Comparison of ENCODE assay signal across 13 cellular contexts in the genomic region with DNA sequence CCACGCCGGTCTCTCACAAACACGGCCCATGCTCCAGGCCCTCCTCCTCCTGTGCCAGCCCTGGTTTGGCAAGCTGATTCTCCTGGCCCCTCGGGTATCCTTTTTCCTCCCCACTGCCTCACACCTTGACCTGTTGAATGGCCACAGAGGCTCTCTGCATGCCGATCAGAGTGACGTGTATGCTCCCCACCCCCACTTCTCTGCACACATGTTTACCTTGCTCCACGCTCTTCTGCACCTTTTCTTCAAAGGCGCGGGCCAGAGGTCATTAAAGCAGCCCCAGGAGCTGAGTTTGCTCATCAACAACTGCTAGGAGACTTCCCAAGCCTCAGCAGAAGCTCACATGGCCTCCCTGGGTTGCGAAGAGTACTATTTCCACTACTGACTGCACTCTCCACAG.
A peak's percentile ranks its signal among the peaks of the same experiment; 100 is the strongest.
DNase-seq lines count a peak whose midpoint lies in the region; ATAC-seq and TF ChIP-seq lines count a peak whose summit lies in the region.
"Had no signal": no experiment of that assay in that cellular context is flagged by ENCODE, and none has a peak within 500 bp of the region (broad histone marks: within the 10 kb centered on the region; RNA-seq: fewer than 3 reads in every experiment).

No MANE protein-coding gene starts in this region.

- CTCF ChIA-PET in activated CD4-positive, alpha-beta T cell treated with anti-CD3 and anti-CD28 coated beads, Interleukin-2, amount 10 ng/mL, durations not matched to agents 7 days and 5 days (lab: Charles Lee), result interaction anchor here (1.1 to 1.7 kb wide), 3 partner anchors 15 to 29 kb away, joined by 4 to 5 read pairs (median 4); no protein-coding TSS in a partner anchor

- peak overlapping the region; percentile 74 for H3K27ac Mint-ChIP-seq in activated CD4-positive, alpha-beta T cell treated with anti-CD3 and anti-CD28 coated beads, Interleukin-2, amount 10 ng/mL, durations not matched to agents 7 days and 5 days
- H3K27ac Mint-ChIP-seq in activated T-helper 2 cell treated with anti-CD3 and anti-CD28 coated beads, Interferon-gamma antibody, Interleukin-2, Interleukin-4, amounts not matched to agents 10 μg/mL and 5 μg/mL and 100 μg/mL, durations not matched to agents 14 hours and 24 hours and 36 hours, result peak overlapping the region; percentile 67
- H3K27ac Mint-ChIP-seq in stimulated activated naive B cell treated with anti-CD40 and anti-IgM and Interleukin-4, amounts not matched to agents 10 μg/mL and 1 μg/mL and 100 μg/mL, for 72 hours, result peak overlapping the region; percentile 96

- H3K4me3 ChIP-seq in prostate gland, result no peak overlapping the region
- H3K4me3 ChIP-seq: right lobe of liver had no signal

- H3K36me3 ChIP-seq in prostate gland, result no peaks in the 10 kb centered on the region
- H3K36me3 ChIP-seq: right lobe of liver had no signal

- intact Hi-C loops in activated T-helper 2 cell treated with anti-CD3 and anti-CD28 coated beads, Interferon-gamma antibody, Interleukin-2, Interleukin-4, amounts not matched to agents 10 μg/mL and 5 μg/mL and 100 μg/mL, durations not matched to agents 14 hours and 24 hours and 36 hours (cut with micrococcal nuclease), result no loop called here
- intact Hi-C loops in prostate gland (cut with DNase I), result no loop called here

- POLR2A ChIA-PET in activated CD4-positive, alpha-beta T cell treated with anti-CD3 and anti-CD28 coated beads, Interleukin-2, amount 10 ng/mL, durations not matched to agents 7 days and 5 days (lab: Charles Lee), result no interaction called here

- no peaks in the 10 kb centered on the region for H3K9me3 ChIP-seq in prostate gland
- H3K9me3 ChIP-seq: right lobe of liver had no signal

- H3K27me3 ChIP-seq in prostate gland (replicated peaks; ENCODE audit: insufficient read depth), result no peaks in the 10 kb centered on the region
- H3K27me3 ChIP-seq: right lobe of liver had no signal

- H3K9me3 Mint-ChIP-seq in activated CD4-positive, alpha-beta T cell treated with anti-CD3 and anti-CD28 coated beads, Interleukin-2, amount 10 ng/mL, durations not matched to agents 7 days and 5 days, result no peaks in the 10 kb centered on the region
- no peaks in the 10 kb centered on the region for H3K9me3 Mint-ChIP-seq in activated T-helper 2 cell treated with anti-CD3 and anti-CD28 coated beads, Interferon-gamma antibody, Interleukin-2, Interleukin-4, amounts not matched to agents 10 μg/mL and 5 μg/mL and 100 μg/mL, durations not matched to agents 14 hours and 24 hours and 36 hours
- no peaks in the 10 kb centered on the region for H3K9me3 Mint-ChIP-seq in stimulated activated naive B cell treated with anti-CD40 and anti-IgM and Interleukin-4, amounts not matched to agents 10 μg/mL and 1 μg/mL and 100 μg/mL, for 72 hours

- H3K4me3 Mint-ChIP-seq in activated CD4-positive, alpha-beta T cell treated with anti-CD3 and anti-CD28 coated beads, Interleukin-2, amount 10 ng/mL, durations not matched to agents 7 days and 5 days, result no peak overlapping the region
- no peak overlapping the region for H3K4me3 Mint-ChIP-seq in activated T-helper 2 cell treated with anti-CD3 and anti-CD28 coated beads, Interferon-gamma antibody, Interleukin-2, Interleukin-4, amounts not matched to agents 10 μg/mL and 5 μg/mL and 100 μg/mL, durations not matched to agents 14 hours and 24 hours and 36 hours (ENCODE audit: low read depth)
- peak overlapping the region; percentile 66 to 76 for H3K4me3 Mint-ChIP-seq in stimulated activated naive B cell treated with anti-CD40 and anti-IgM and Interleukin-4, amounts not matched to agents 10 μg/mL and 1 μg/mL and 100 μg/mL, for 72 hours

- ATAC-seq in HG03045 (IDR thresholded peaks at IDR 0.05; ENCODE audit: unreplicated experiment) (peak; percentile 11), GM21717 (IDR thresholded peaks at IDR 0.05; ENCODE audit: unreplicated experiment) (no peak)
- ATAC-seq in stimulated activated naive B cell treated with anti-CD40 and anti-IgM and Interleukin-4, amounts not matched to agents 10 μg/mL and 1 μg/mL and 100 μg/mL, for 72 hours (replicated peaks), result peak in 1 of 2 donors; percentile 8
- ATAC-seq: Right ventricle myocardium inferior had no signal

- no peaks in the 10 kb centered on the region for H3K27me3 Mint-ChIP-seq in activated CD4-positive, alpha-beta T cell treated with anti-CD3 and anti-CD28 coated beads, Interleukin-2, amount 10 ng/mL, durations not matched to agents 7 days and 5 days
- H3K27me3 Mint-ChIP-seq in activated T-helper 2 cell treated with anti-CD3 and anti-CD28 coated beads, Interferon-gamma antibody, Interleukin-2, Interleukin-4, amounts not matched to agents 10 μg/mL and 5 μg/mL and 100 μg/mL, durations not matched to agents 14 hours and 24 hours and 36 hours (ENCODE audit: low read depth), result no peaks in the 10 kb centered on the region
- H3K27me3 Mint-ChIP-seq in stimulated activated naive B cell treated with anti-CD40 and anti-IgM and Interleukin-4, amounts not matched to agents 10 μg/mL and 1 μg/mL and 100 μg/mL, for 72 hours, result no peaks in the 10 kb centered on the region

- no peak for TF ChIP-seq CTCF in prostate gland (IDR thresholded peaks at IDR 0.05)

- no peak overlapping the region for H3K27ac ChIP-seq in prostate gland

- H3K4me1 Mint-ChIP-seq in activated CD4-positive, alpha-beta T cell treated with anti-CD3 and anti-CD28 coated beads, Interleukin-2, amount 10 ng/mL, durations not matched to agents 7 days and 5 days, result peaks cover 40% of the 10 kb centered on the region
- peaks cover 56% of the 10 kb centered on the region for H3K4me1 Mint-ChIP-seq in activated T-helper 2 cell treated with anti-CD3 and anti-CD28 coated beads, Interferon-gamma antibody, Interleukin-2, Interleukin-4, amounts not matched to agents 10 μg/mL and 5 μg/mL and 100 μg/mL, durations not matched to agents 14 hours and 24 hours and 36 hours (ENCODE audit: low read depth)
- peaks cover 65 to 88% of the 10 kb centered on the region in 2 donors for H3K4me1 Mint-ChIP-seq in stimulated activated naive B cell treated with anti-CD40 and anti-IgM and Interleukin-4, amounts not matched to agents 10 μg/mL and 1 μg/mL and 100 μg/mL, for 72 hours

- peaks cover under 1% of the 10 kb centered on the region for H3K4me1 ChIP-seq in prostate gland (replicated peaks)
- H3K4me1 ChIP-seq: right lobe of liver had no signal

- no peak for TF ChIP-seq POLR2A in prostate gland (IDR thresholded peaks at IDR 0.05)

- 84% methylated on average over 10 of the region's 10 CpGs for WGBS in prostate gland

- no peak for DNase-seq in activated CD4-positive, alpha-beta T cell treated with anti-CD3 and anti-CD28 coated beads, Interleukin-2, amount 10 ng/mL, durations not matched to agents 7 days and 5 days
- DNase-seq in activated CD4-positive, alpha-beta T cell treated with anti-CD3 and anti-CD28 coated beads for 48 hours, result no peak
- DNase-seq in activated T-helper 2 cell treated with anti-CD3 and anti-CD28 coated beads, Interferon-gamma antibody, Interleukin-2, Interleukin-4, amounts not matched to agents 10 μg/mL and 5 μg/mL and 100 μg/mL, durations not matched to agents 14 hours and 24 hours and 36 hours (ENCODE audit: low spot score), result no peak
- no peak for DNase-seq in stimulated activated naive B cell treated with anti-CD40 and anti-IgM and Interleukin-4, amounts not matched to agents 10 μg/mL and 1 μg/mL and 100 μg/mL, for 72 hours
- DNase-seq in prostate gland (ENCODE audit: low spot score), result no peak
- DNase-seq in NCI-H1092 (lab: John Stamatoyannopoulos, UW), result no peak
- DNase-seq: activated CD4-positive, alpha-beta T cell treated with anti-CD3 and anti-CD28 coated beads for 4 hours; effector memory CD4-positive, alpha-beta T cell; hippocampal formation; right lobe of liver had no signal

- peaks cover 13% of the 10 kb centered on the region for H3K36me3 Mint-ChIP-seq in activated CD4-positive, alpha-beta T cell treated with anti-CD3 and anti-CD28 coated beads, Interleukin-2, amount 10 ng/mL, durations not matched to agents 7 days and 5 days (ENCODE audit: low read depth)
- H3K36me3 Mint-ChIP-seq in activated T-helper 2 cell treated with anti-CD3 and anti-CD28 coated beads, Interferon-gamma antibody, Interleukin-2, Interleukin-4, amounts not matched to agents 10 μg/mL and 5 μg/mL and 100 μg/mL, durations not matched to agents 14 hours and 24 hours and 36 hours (ENCODE audit: low read depth), result peaks cover 64% of the 10 kb centered on the region
- H3K36me3 Mint-ChIP-seq in stimulated activated naive B cell treated with anti-CD40 and anti-IgM and Interleukin-4, amounts not matched to agents 10 μg/mL and 1 μg/mL and 100 μg/mL, for 72 hours, result peaks cover 57 to 82% of the 10 kb centered on the region in 2 donors

Comparison
In these comparisons a context has a peak if more than half of its experiments do, and no peak if none do; other contexts are left out.
1. H3K4me3 Mint-ChIP-seq: peak in stimulated activated naive B cell treated with anti-CD40 and anti-IgM and Interleukin-4, amounts not matched to agents 10 μg/mL and 1 μg/mL and 100 μg/mL, for 72 hours (2 of 2); none in activated CD4-positive, alpha-beta T cell treated with anti-CD3 and anti-CD28 coated beads, Interleukin-2, amount 10 ng/mL, durations not matched to agents 7 days and 5 days (single experiment) and activated T-helper 2 cell treated with anti-CD3 and anti-CD28 coated beads, Interferon-gamma antibody, Interleukin-2, Interleukin-4, amounts not matched to agents 10 μg/mL and 5 μg/mL and 100 μg/mL, durations not matched to agents 14 hours and 24 hours and 36 hours (single experiment).
2. Peak in every context shown above with its lines, with median percentiles within 50 percentile points of each other: H3K27ac Mint-ChIP-seq.